Comparison of ENCODE assay signal across 17 cellular contexts in the genomic region with DNA sequence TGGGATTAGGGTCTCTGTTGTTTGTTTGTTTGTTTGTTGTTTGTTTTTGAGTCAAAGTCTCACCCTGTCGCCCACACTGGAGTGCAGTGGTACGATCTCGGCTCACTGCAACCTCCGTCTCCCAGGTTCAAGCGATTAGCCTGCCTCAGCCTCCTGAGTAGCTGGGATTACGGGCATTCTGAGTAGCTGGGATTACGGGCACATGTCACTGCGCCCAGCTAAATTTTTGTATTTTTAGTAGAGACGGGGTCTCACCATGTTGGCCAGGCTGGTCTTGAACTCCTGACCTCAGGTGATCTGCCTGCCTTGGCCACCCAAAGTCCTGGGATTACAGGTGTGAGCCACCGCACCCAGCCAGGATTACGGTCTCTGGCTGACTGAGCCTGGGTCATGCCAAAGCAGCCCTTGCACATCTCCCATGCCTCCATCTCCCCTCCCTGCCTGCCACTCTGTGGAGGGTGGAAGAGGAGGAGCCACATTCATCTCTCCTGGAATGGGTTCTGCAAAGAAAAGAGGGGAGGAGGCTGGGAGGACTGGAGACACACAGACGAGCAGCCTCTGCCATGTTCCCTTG. TPM values are rescaled to one million over a fixed set of nuclear protein-coding genes. Genes with fewer than 3 reads are reported as not detected.
DNase-seq lines count a peak whose midpoint lies in the region; ATAC-seq, FAIRE-seq and TF ChIP-seq lines count a peak whose summit lies in the region.
"Had no signal": no experiment of that assay in that cellular context is flagged by ENCODE, and none has a peak within 500 bp of the region (broad histone marks: within the 10 kb centered on the region; RNA-seq: fewer than 3 reads in every experiment).

No MANE protein-coding gene starts in this region.

- POLR2A ChIA-PET in A549 (lab: Yijun Ruan, JAX) (interaction anchor here (1.1 kb wide), 1 partner anchor 26 kb away, joined by 3 read pairs; no protein-coding TSS in a partner anchor), RWPE1 (lab: Yijun Ruan, JAX; ENCODE audit: low non-redundant PET) (no interaction called here)

- DNase-seq in A549 (ENCODE audit: low read depth in 1 of 2, low spot score in 1 of 2) (no peak), RWPE1 (ENCODE audit: low spot score) (no peak), posterior vena cava (ENCODE audit: low spot score) (peak; percentile 52), iPS-NIHi7 (ENCODE audit: extremely low spot score) (no peak), NCI-H2029 (lab: John Stamatoyannopoulos, UW) (no peak)
- DNase-seq: CD8-positive, alpha-beta memory T cell; central memory CD4-positive, alpha-beta T cell; NCI-H1930; NCI-H510A had no signal

- intact Hi-C loops in posterior vena cava (cut with DNase I), result no loop called here

- H3K4me3 ChIP-seq in A549, result no peak overlapping the region
- no peak overlapping the region for H3K4me3 ChIP-seq in gastroesophageal sphincter
- H3K4me3 ChIP-seq: mucosa of descending colon had no signal

- TF ChIP-seq EP300 in A549 (IDR thresholded peaks at IDR 0.05) (no peak), gastroesophageal sphincter (IDR thresholded peaks at IDR 0.05) (no peak)

- FAIRE-seq in A549 (lab: Jason Lieb, UNC), result no peak

- TF ChIP-seq CTCF in A549 (IDR thresholded peaks at IDR 0.05) (no peak), RWPE1 (conservative IDR thresholded peaks at IDR 0.05; ENCODE audit: low read depth) (no peak), gastroesophageal sphincter (IDR thresholded peaks at IDR 0.05) (no peak)

- no peaks in the 10 kb centered on the region for H3K27me3 ChIP-seq in gastroesophageal sphincter

- TF ChIP-seq RAD21 in A549 (conservative IDR thresholded peaks at IDR 0.05 in 1 of 2, IDR thresholded peaks at IDR 0.05 in 1 of 2), result no peak

- H3K4me2 ChIP-seq in A549, result peak overlapping the region; percentile 32; the same call in 1 of the 3 replicates

- peaks cover 21% of the 10 kb centered on the region for H3K4me1 ChIP-seq in A549
- peaks cover 0 to 18% (median 14%) of the 10 kb centered on the region in 3 donors for H3K4me1 ChIP-seq in gastroesophageal sphincter

- CTCF ChIA-PET in A549 (lab: Yijun Ruan, JAX), result interaction anchor here (0.5 to 15.7 kb wide), 8 partner anchors 10 to 383 kb away, joined by 3 to 185 read pairs (median 8); no protein-coding TSS in a partner anchor
- CTCF ChIA-PET in RWPE1 (lab: Yijun Ruan, JAX), result no interaction called here

- H3K27ac ChIP-seq in A549, result peak overlapping the region; percentile 64 to 79
- H3K27ac ChIP-seq in RWPE1, result peak overlapping the region; percentile 73
- H3K27ac ChIP-seq in gastroesophageal sphincter, result peak overlapping the region in 3 of 4 donors; percentile 52 to 56 (median 53)

- no peak for TF ChIP-seq POLR2A in A549 (IDR thresholded peaks at IDR 0.05; ENCODE audit: low read length)
- TF ChIP-seq POLR2A in gastroesophageal sphincter (IDR thresholded peaks at IDR 0.05), result no peak

- ATAC-seq in A549 (no peak), gastroesophageal sphincter (no peak), GM19351 (IDR thresholded peaks at IDR 0.05; ENCODE audit: unreplicated experiment) (no peak), GM21515 (IDR thresholded peaks at IDR 0.05; ENCODE audit: unreplicated experiment) (no peak)
- ATAC-seq: activated CD8-positive, alpha-beta T cell treated with anti-CD3 and anti-CD28 coated beads, Interleukin-2, amount 10 ng/mL, durations not matched to agents 7 days and 5 days; WTC11 had no signal

- no peaks in the 10 kb centered on the region for H3K36me3 ChIP-seq in gastroesophageal sphincter

- no peaks in the 10 kb centered on the region for H3K9me3 ChIP-seq in A549
- no peaks in the 10 kb centered on the region for H3K9me3 ChIP-seq in gastroesophageal sphincter
- H3K9me3 ChIP-seq: mucosa of descending colon had no signal

- 93% methylated on average over 12 of the region's 12 CpGs for WGBS in A549 (ENCODE audit: missing lambda C conversion rate)
- 95 to 98% methylated on average over 4 to 9 of the region's 12 CpGs for whole genome bisulfite sequencing in gastroesophageal sphincter (ENCODE audit: low coverage in 1 of 2), 2 donors

TF ChIP-seq in A549, 52 proteins besides CTCF, POLR2A, EP300 and RAD21:
- TF ChIP-seq JUN (IDR thresholded peaks at IDR 0.05), result no peak
- TF ChIP-seq, protein P1, sequence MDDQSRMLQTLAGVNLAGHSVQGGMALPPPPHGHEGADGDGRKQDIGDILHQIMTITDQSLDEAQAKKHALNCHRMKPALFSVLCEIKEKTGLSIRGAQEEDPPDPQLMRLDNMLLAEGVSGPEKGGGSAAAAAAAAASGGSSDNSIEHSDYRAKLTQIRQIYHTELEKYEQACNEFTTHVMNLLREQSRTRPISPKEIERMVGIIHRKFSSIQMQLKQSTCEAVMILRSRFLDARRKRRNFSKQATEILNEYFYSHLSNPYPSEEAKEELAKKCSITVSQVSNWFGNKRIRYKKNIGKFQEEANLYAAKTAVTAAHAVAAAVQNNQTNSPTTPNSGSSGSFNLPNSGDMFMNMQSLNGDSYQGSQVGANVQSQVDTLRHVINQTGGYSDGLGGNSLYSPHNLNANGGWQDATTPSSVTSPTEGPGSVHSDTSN (IDR thresholded peaks at IDR 0.05), result no peak
- TF ChIP-seq MYC (IDR thresholded peaks at IDR 0.05; ENCODE audit: borderline replicate concordance, low read length), result no peak
- no peak for TF ChIP-seq ZC3H11A (IDR thresholded peaks at IDR 0.05)
- no peak for TF ChIP-seq ZFP36 (IDR thresholded peaks at IDR 0.05; ENCODE audit: borderline replicate concordance, partially characterized antibody)
- TF ChIP-seq JUNB (IDR thresholded peaks at IDR 0.05), result no peak
- TF ChIP-seq KDM5A (IDR thresholded peaks at IDR 0.05), result no peak
- TF ChIP-seq, protein P2, sequence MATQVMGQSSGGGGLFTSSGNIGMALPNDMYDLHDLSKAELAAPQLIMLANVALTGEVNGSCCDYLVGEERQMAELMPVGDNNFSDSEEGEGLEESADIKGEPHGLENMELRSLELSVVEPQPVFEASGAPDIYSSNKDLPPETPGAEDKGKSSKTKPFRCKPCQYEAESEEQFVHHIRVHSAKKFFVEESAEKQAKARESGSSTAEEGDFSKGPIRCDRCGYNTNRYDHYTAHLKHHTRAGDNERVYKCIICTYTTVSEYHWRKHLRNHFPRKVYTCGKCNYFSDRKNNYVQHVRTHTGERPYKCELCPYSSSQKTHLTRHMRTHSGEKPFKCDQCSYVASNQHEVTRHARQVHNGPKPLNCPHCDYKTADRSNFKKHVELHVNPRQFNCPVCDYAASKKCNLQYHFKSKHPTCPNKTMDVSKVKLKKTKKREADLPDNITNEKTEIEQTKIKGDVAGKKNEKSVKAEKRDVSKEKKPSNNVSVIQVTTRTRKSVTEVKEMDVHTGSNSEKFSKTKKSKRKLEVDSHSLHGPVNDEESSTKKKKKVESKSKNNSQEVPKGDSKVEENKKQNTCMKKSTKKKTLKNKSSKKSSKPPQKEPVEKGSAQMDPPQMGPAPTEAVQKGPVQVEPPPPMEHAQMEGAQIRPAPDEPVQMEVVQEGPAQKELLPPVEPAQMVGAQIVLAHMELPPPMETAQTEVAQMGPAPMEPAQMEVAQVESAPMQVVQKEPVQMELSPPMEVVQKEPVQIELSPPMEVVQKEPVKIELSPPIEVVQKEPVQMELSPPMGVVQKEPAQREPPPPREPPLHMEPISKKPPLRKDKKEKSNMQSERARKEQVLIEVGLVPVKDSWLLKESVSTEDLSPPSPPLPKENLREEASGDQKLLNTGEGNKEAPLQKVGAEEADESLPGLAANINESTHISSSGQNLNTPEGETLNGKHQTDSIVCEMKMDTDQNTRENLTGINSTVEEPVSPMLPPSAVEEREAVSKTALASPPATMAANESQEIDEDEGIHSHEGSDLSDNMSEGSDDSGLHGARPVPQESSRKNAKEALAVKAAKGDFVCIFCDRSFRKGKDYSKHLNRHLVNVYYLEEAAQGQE (IDR thresholded peaks at IDR 0.05), result no peak
- TF ChIP-seq, protein P3, sequence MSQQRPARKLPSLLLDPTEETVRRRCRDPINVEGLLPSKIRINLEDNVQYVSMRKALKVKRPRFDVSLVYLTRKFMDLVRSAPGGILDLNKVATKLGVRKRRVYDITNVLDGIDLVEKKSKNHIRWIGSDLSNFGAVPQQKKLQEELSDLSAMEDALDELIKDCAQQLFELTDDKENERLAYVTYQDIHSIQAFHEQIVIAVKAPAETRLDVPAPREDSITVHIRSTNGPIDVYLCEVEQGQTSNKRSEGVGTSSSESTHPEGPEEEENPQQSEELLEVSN (IDR thresholded peaks at IDR 0.05; ENCODE audit: borderline replicate concordance, low read depth), result no peak
- TF ChIP-seq ESRRA (IDR thresholded peaks at IDR 0.05; ENCODE audit: borderline replicate concordance, low read length), result no peak

RNA-seq across cellular contexts. Expression of a gene that starts 59.2 kb away (rescaled TPM):
- polyA plus RNA-seq in A549 (2011; rRNA removed), result 0.98 and 1.4 TPM in 2 replicates
- polyA plus RNA-seq in A549 (2012; cell fraction: cytosol; rRNA removed), result 0.58 and 0.63 TPM in 2 replicates
- 1.3 and 1.5 TPM in 2 replicates for polyA plus RNA-seq in A549 (2012; cell fraction: nucleus; rRNA removed)
- polyA plus RNA-seq in A549 (2017; fragmentation: RNase III; extraction: RNeasy Plus Mini Kit Qiagen cat#74134 plus additional on column Dnase treatment), result 1.2 to 2.4 TPM (median 1.7 TPM) in 3 replicates
- polyA minus RNA-seq in A549 (2011; rRNA and poly(A)+ RNA removed), result 0.83 and 1.4 TPM in 2 replicates
- total RNA-seq in gastroesophageal sphincter, result 1 to 10 TPM in 1 of 4 donors, under 1 TPM in 2, not detected in 1; 0.47 to 1.0 (median 0.54) TPM
- total RNA-seq in posterior vena cava, result under 1 TPM; 0.42 to 0.48 TPM
- total RNA-seq: activated CD8-positive, alpha-beta T cell treated with anti-CD3 and anti-CD28 coated beads, Interleukin-2, amount 10 ng/mL, durations not matched to agents 7 days and 5 days; activated T-helper 2 cell treated with anti-CD3 and anti-CD28 coated beads, Interferon-gamma antibody, Interleukin-2, Interleukin-4, amounts not matched to agents 10 μg/mL and 5 μg/mL and 100 μg/mL, durations not matched to agents 14 hours and 24 hours and 36 hours; CD8-positive, alpha-beta memory T cell; Daoy; WTC11 had no signal
